ENCODE assay signal across 28 cellular contexts in genomic region chr2:44242929-44243328, GRCh38. TPM values are rescaled to one million over a fixed set of nuclear protein-coding genes. Genes with fewer than 3 reads are reported as not detected.
DNase-seq lines count a peak whose midpoint lies in the region; ATAC-seq, FAIRE-seq and TF ChIP-seq lines count a peak whose summit lies in the region.
"Had no signal": no experiment of that assay in that cellular context is flagged by ENCODE, and none has a peak within 500 bp of the region (broad histone marks: within the 10 kb centered on the region; RNA-seq: fewer than 3 reads in every experiment).

No MANE protein-coding gene starts in this region.

- TF ChIP-seq CTCF in fibroblast of pulmonary artery (IDR thresholded peaks at IDR 0.05; ENCODE audit: low read length, missing control alignments), result no peak

- H3K9me3 ChIP-seq in GM23248 (ENCODE audit: low read depth), result no peaks in the 10 kb centered on the region
- H3K9me3 ChIP-seq: heart left ventricle, suprapubic skin had no signal

- H3K4me3 ChIP-seq in GM23248 (no peak overlapping the region), fibroblast of pulmonary artery (replicated peaks; ENCODE audit: low read depth, low read length) (no peak overlapping the region), H7 (ENCODE audit: insufficient read depth, low read depth, low read length) (no peak overlapping the region)
- H3K4me3 ChIP-seq: heart left ventricle, suprapubic skin had no signal

- in situ Hi-C loops in GM23248 (cut with MboI), result no loop called here

- H3K27me3 ChIP-seq in GM23248 (replicated peaks; ENCODE audit: insufficient read depth), result no peaks in the 10 kb centered on the region
- H3K27me3 ChIP-seq in H7 (ENCODE audit: control insufficient read depth, insufficient read depth, low read length), result no peaks in the 10 kb centered on the region
- H3K27me3 ChIP-seq: heart left ventricle, suprapubic skin had no signal

- no peaks in the 10 kb centered on the region for H4K20me1 ChIP-seq in GM23248 (ENCODE audit: insufficient read depth)

- peaks cover 5% of the 10 kb centered on the region; the same call in 1 of the 2 replicates for H3K4me1 ChIP-seq in GM23248 (ENCODE audit: insufficient read depth)

- peaks cover 3% of the 10 kb centered on the region; the same call in 1 of the 2 replicates for H3F3A ChIP-seq in GM23248 (ENCODE audit: insufficient read depth)

- H3K4me2 ChIP-seq in GM23248 (ENCODE audit: unreplicated experiment), result no peak overlapping the region

- DNase-seq in GM23248, result peak; percentile 28
- DNase-seq in fibroblast of pulmonary artery (ENCODE audit: low read depth), result peak; percentile 67
- peak; percentile 76 for DNase-seq in putamen (ENCODE audit: low spot score)
- DNase-seq in NCI-H1417 treated with DMSO at 0.1 percent for 48 hours (lab: John Stamatoyannopoulos, UW), result no peak
- DNase-seq in H7, result no peak
- no peak for DNase-seq in GM19238 (ENCODE audit: insufficient read length, low spot score)
- DNase-seq: activated CD4-positive, alpha-beta T cell treated with anti-CD3 and anti-CD28 coated beads for 4 hours; activated naive CD4-positive, alpha-beta T cell treated with anti-CD3 and anti-CD28 coated beads, Interleukin-2, amount 50 U/mL, for 16 hours; CD4-positive, CD25-positive, alpha-beta regulatory T cell; DMS 273 treated with DMSO at 0.1 percent for 48 hours; effector CD8-positive, alpha-beta T cell; heart left ventricle; HFFc6; Karpas-422; left ventricle myocardium superior; NCI-H187 treated with DMSO at 0.1 percent for 48 hours; NCI-H2227 treated with DMSO at 0.1 percent for 48 hours; NCI-H82; nephron progenitor cell; OCI-M1; posterior cingulate gyrus; SHP77 treated with DMSO at 0.1 percent for 48 hours had no signal

- H3K79me2 ChIP-seq in GM23248 (ENCODE audit: insufficient read depth), result no peaks in the 10 kb centered on the region

- no peak overlapping the region for H3K9ac ChIP-seq in GM23248

- H3K36me3 ChIP-seq in GM23248 (ENCODE audit: low read depth) (no peaks in the 10 kb centered on the region), H7 (replicated peaks; ENCODE audit: control insufficient read depth, insufficient read depth, low read length) (no peaks in the 10 kb centered on the region)
- H3K36me3 ChIP-seq: heart left ventricle, suprapubic skin had no signal

- ATAC-seq in GM18909 (IDR thresholded peaks at IDR 0.05; ENCODE audit: poor library complexity, unreplicated experiment), result no peak
- ATAC-seq: esophagus mucosa, heart left ventricle, left ventricle myocardium superior had no signal

- 68 to 76% methylated on average over 2 of the region's 2 CpGs for WGBS in GM23248 (ENCODE audit: low coverage in 1 of 2, low lambda C conversion rate in 2 of 2, missing lambda C conversion rate in 2 of 2), 2 experiments

- peak; percentile 92 for FAIRE-seq in TTC549 (lab: Jason Lieb, UNC)
- FAIRE-seq: urothelium cell line had no signal

- H3K27ac ChIP-seq in GM23248, result no peak overlapping the region
- H3K27ac ChIP-seq: heart left ventricle, suprapubic skin had no signal

- no peak overlapping the region for H2AFZ ChIP-seq in GM23248

- H3K9me2 ChIP-seq in GM23248 (ENCODE audit: insufficient read depth), result no peaks in the 10 kb centered on the region

RNA-seq across cellular contexts. Expression of gene SLC3A1, which starts 32.4 kb away (rescaled TPM):
- total RNA-seq in GM23248 (2014; rRNA removed; shearing (Covaris generic)), result not detected in 2 replicates
- 0.16 and 0.31 TPM in 2 replicates for polyA plus RNA-seq in GM23248 (2016; fragmentation: Nextera tagmentation; extraction: Ambion mirVana)
- 0.04 TPM in 1 of 2 replicates, not detected in the other for total RNA-seq in H7 (2014; rRNA removed; shearing (Covaris generic))
- total RNA-seq: esophagus mucosa, HT1080, left ventricle myocardium superior had no signal

Comparison
In these comparisons a context has a peak if more than half of its experiments do, and no peak if none do; other contexts are left out.
1. DNase-seq: peak in GM23248 (single experiment), fibroblast of pulmonary artery (single experiment) and putamen (single experiment); none in NCI-H1417 treated with DMSO at 0.1 percent for 48 hours (single experiment), H7 (single experiment) and GM19238 (single experiment).